In the genomic region with DNA sequence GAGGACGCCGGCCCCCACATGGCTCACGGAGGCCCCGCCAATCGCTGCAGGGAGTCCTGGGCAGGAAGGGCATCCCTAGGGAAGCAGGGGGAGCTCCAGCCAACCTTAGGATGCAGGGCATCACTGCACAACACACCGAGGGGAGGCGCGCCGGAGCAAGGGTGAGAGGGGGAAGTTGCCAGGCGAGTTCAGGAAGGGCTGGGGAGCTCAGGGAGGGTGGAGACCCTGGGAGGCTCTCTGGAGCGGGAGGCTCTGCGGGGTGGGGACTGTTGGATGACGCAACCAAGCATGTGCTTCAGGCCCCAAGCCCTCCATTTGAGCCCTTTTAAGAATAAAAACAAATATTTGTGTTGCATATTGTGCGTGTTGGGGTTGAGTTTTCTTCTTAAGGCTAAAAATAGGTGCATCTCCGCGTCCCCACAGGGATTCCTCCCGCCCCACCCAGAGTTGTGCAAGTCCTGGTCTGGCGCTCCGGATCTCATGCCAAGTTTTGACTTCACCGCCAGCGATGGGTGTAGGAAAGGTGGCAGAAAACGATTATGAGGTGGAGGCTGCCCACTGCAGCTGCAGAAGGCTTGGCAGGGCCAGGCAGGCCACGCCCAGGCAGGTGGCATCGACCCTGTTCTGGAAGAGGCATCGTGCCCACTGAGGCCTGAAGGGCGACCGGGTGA, we compare ENCODE assay signal across 10 cellular contexts.
DNase-seq lines count a peak whose midpoint lies in the region; ATAC-seq and TF ChIP-seq lines count a peak whose summit lies in the region.
"Had no signal": no experiment of that assay in that cellular context is flagged by ENCODE, and none has a peak within 500 bp of the region (broad histone marks: within the 10 kb centered on the region; RNA-seq: fewer than 3 reads in every experiment).

No MANE protein-coding gene starts in this region.

- H3K9me3 Mint-ChIP-seq in activated CD4-positive, alpha-beta T cell treated with anti-CD3 and anti-CD28 coated beads, Interleukin-2, amount 10 ng/mL, durations not matched to agents 7 days and 5 days = peaks cover 2% of the 10 kb centered on the region
- peaks cover 5% of the 10 kb centered on the region for H3K9me3 Mint-ChIP-seq in chondrocyte (ENCODE audit: low read depth)

- no peaks in the 10 kb centered on the region for H3K27me3 Mint-ChIP-seq in activated CD4-positive, alpha-beta T cell treated with anti-CD3 and anti-CD28 coated beads, Interleukin-2, amount 10 ng/mL, durations not matched to agents 7 days and 5 days
- H3K27me3 Mint-ChIP-seq in chondrocyte (ENCODE audit: low read depth) = peaks cover 23% of the 10 kb centered on the region

- no peak overlapping the region for H3K4me3 Mint-ChIP-seq in activated CD4-positive, alpha-beta T cell treated with anti-CD3 and anti-CD28 coated beads, Interleukin-2, amount 10 ng/mL, durations not matched to agents 7 days and 5 days
- no peak overlapping the region for H3K4me3 Mint-ChIP-seq in chondrocyte (ENCODE audit: unreplicated experiment)

- peak; percentile 57 for DNase-seq in HPDE6-E6E7 (ENCODE audit: extremely low spot score)
- peak; percentile 42 for DNase-seq in NCI-H460 (ENCODE audit: extremely low read depth, low read depth)
- DNase-seq in epithelial cell of esophagus (ENCODE audit: low read depth) = peak; percentile 88
- DNase-seq in gastrocnemius medialis = peak; percentile 49 to 83
- no peak for DNase-seq in activated CD4-positive, alpha-beta T cell treated with anti-CD3 and anti-CD28 coated beads, Interleukin-2, amount 10 ng/mL, durations not matched to agents 7 days and 5 days
- no peak for DNase-seq in chondrocyte (ENCODE audit: low spot score)
- DNase-seq: activated effector memory CD4-positive, alpha-beta T cell treated with anti-CD3 and anti-CD28 coated beads, Interleukin-2, amount 50 U/mL, for 16 hours had no signal

- CTCF ChIA-PET in activated CD4-positive, alpha-beta T cell treated with anti-CD3 and anti-CD28 coated beads, Interleukin-2, amount 10 ng/mL, durations not matched to agents 7 days and 5 days (lab: Charles Lee) = no interaction called here

- H3K4me3 ChIP-seq in epithelial cell of esophagus (ENCODE audit: low read length) (no peak overlapping the region), gastrocnemius medialis (no peak overlapping the region)
- H3K4me3 ChIP-seq: GM12878 had no signal

- peaks cover 4 to 12% of the 10 kb centered on the region in 2 donors for H3K4me1 ChIP-seq in gastrocnemius medialis

- H3K4me1 Mint-ChIP-seq in activated CD4-positive, alpha-beta T cell treated with anti-CD3 and anti-CD28 coated beads, Interleukin-2, amount 10 ng/mL, durations not matched to agents 7 days and 5 days = no peaks in the 10 kb centered on the region
- H3K4me1 Mint-ChIP-seq in chondrocyte (ENCODE audit: low read depth) = peaks cover 7% of the 10 kb centered on the region

- POLR2A ChIA-PET in activated CD4-positive, alpha-beta T cell treated with anti-CD3 and anti-CD28 coated beads, Interleukin-2, amount 10 ng/mL, durations not matched to agents 7 days and 5 days (lab: Charles Lee) = no interaction called here

- intact Hi-C loops in gastrocnemius medialis (cut with DNase I; ENCODE audit: low total_unique reads) = no loop called here

- no peaks in the 10 kb centered on the region for H3K9me3 ChIP-seq in gastrocnemius medialis

- no peak overlapping the region for H3K27ac ChIP-seq in gastrocnemius medialis
- H3K27ac ChIP-seq: epithelial cell of prostate had no signal

- no peaks in the 10 kb centered on the region for H3K36me3 Mint-ChIP-seq in activated CD4-positive, alpha-beta T cell treated with anti-CD3 and anti-CD28 coated beads, Interleukin-2, amount 10 ng/mL, durations not matched to agents 7 days and 5 days (ENCODE audit: low read depth)
- H3K36me3 Mint-ChIP-seq in chondrocyte (ENCODE audit: low read depth) = peaks cover 4% of the 10 kb centered on the region

- H3K36me3 ChIP-seq in gastrocnemius medialis = no peaks in the 10 kb centered on the region

- peak; percentile 36 for TF ChIP-seq CTCF in epithelial cell of esophagus (IDR thresholded peaks at IDR 0.05; ENCODE audit: insufficient read depth, low read depth, low read length, missing control alignments)
- TF ChIP-seq CTCF in gastrocnemius medialis (IDR thresholded peaks at IDR 0.05 in 4 of 5, conservative IDR thresholded peaks at IDR 0.05 in 1 of 5) = no peak
- TF ChIP-seq CTCF in chondrocyte (IDR thresholded peaks at IDR 0.05) = no peak

- in situ Hi-C loops in gastrocnemius medialis (cut with MboI; ENCODE audit: low sequenced_read_pairs in 4 of 4) = no loop called here

- no peak for TF ChIP-seq POLR2A in gastrocnemius medialis (IDR thresholded peaks at IDR 0.05)

- ATAC-seq in gastrocnemius medialis (peak; percentile 89 to 95), HG03457 (IDR thresholded peaks at IDR 0.05; ENCODE audit: unreplicated experiment) (no peak)
- ATAC-seq: GM12878 had no signal

- no peak overlapping the region for H3K27ac Mint-ChIP-seq in activated CD4-positive, alpha-beta T cell treated with anti-CD3 and anti-CD28 coated beads, Interleukin-2, amount 10 ng/mL, durations not matched to agents 7 days and 5 days
- H3K27ac Mint-ChIP-seq in chondrocyte (ENCODE audit: unreplicated experiment) = no peak overlapping the region

- H3K27me3 ChIP-seq in gastrocnemius medialis = no peaks in the 10 kb centered on the region

Comparison
In these comparisons a context has a peak if more than half of its experiments do, and no peak if none do; other contexts are left out.
1. DNase-seq: peak in HPDE6-E6E7 (single experiment), NCI-H460 (single experiment), epithelial cell of esophagus (single experiment) and gastrocnemius medialis (2 of 2); none in activated CD4-positive, alpha-beta T cell treated with anti-CD3 and anti-CD28 coated beads, Interleukin-2, amount 10 ng/mL, durations not matched to agents 7 days and 5 days (single experiment) and chondrocyte (single experiment).